26 cellular contexts compared by ENCODE assay signal in the genomic region with DNA sequence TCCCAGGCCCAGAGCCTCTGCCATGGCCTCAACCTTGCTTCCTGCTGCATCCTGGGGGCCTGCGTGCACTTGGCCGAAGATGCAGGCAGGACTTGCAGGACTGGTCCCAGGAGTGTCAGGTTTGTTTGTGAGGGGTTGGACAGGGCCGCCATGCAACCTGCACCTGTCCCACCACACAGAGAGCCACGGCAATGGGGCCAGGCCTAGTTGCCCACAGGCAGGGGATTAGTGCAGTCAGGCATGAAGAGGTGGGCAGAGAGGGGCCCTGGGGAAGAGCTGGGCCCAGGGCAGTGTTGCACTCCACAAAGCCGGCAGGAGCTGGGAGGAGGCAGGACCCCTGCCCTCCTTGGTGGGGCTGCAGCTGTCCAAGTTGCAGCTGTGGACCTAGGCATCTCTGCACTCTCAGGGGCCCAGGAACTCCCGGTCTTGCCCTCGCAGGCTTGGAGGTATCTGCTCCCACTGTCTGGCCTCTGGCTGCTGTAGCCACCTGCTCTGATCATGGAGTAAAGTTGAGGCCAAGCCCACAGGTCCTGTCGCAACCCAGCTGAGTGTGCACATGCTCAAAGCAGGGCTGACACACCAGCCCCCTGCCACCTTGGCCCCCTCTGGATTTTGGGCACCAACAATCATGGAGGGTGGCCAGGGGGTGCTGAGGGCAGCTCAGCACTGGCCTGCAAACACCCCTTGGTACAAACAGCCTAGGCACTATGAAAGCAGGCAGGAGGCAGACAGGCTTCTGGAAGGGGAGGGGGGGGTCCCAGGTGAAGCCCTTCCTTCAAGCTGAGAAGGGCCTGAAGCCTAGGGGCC.
"Had no signal": no experiment of that assay in that cellular context is flagged by ENCODE, and none has a peak within 500 bp of the region (broad histone marks: within the 10 kb centered on the region; RNA-seq: fewer than 3 reads in every experiment).

No MANE protein-coding gene starts in this region.

- H3K4me1 Mint-ChIP-seq: activated CD4-positive, alpha-beta T cell treated with anti-CD3 and anti-CD28 coated beads for 36 hours; activated CD8-positive, alpha-beta memory T cell treated with anti-CD3 and anti-CD28 coated beads, Interleukin-2, amount 10 ng/mL, durations not matched to agents 7 days and 5 days; mesothelial cell of epicardium; naive B cell; nephron progenitor cell; stimulated activated naive B cell treated with anti-CD40 and anti-IgM and Interleukin-4, amounts not matched to agents 10 μg/mL and 1 μg/mL and 100 μg/mL, for 72 hours had no signal

- FAIRE-seq: endometrium, small intestine had no signal

- H3K36me3 ChIP-seq: left ventricle myocardium inferior, ovary, prostate gland, sigmoid colon, thoracic aorta had no signal

- H3K27me3 ChIP-seq: body of pancreas, ovary, sigmoid colon had no signal

- H3K9me3 Mint-ChIP-seq: mesothelial cell of epicardium, type B pancreatic cell had no signal

- H3K36me3 Mint-ChIP-seq: activated CD8-positive, alpha-beta memory T cell treated with anti-CD3 and anti-CD28 coated beads, Interleukin-2, amount 10 ng/mL, durations not matched to agents 7 days and 5 days; mesothelial cell of epicardium; naive B cell; stimulated activated naive B cell treated with anti-CD40 and anti-IgM and Interleukin-4, amounts not matched to agents 10 μg/mL and 1 μg/mL and 100 μg/mL, for 72 hours; type B pancreatic cell had no signal

- DNase-seq: activated CD4-positive, alpha-beta T cell treated with anti-CD3 and anti-CD28 coated beads for 36 hours; activated CD4-positive, CD25-positive, alpha-beta regulatory T cell; activated CD8-positive, alpha-beta memory T cell treated with anti-CD3 and anti-CD28 coated beads, Interleukin-2, amount 10 ng/mL, durations not matched to agents 7 days and 5 days; activated CD8-positive, alpha-beta T cell treated with anti-CD3 and anti-CD28 coated beads, Interleukin-2, amount 10 ng/mL, durations not matched to agents 7 days and 5 days; activated naive CD4-positive, alpha-beta T cell; activated T-cell treated with anti-CD3 and anti-CD28 coated beads, Interleukin-2, amount 50 U/mL, for 72 hours; anterior cingulate cortex; body of pancreas; cerebellar nuclear complex; left ventricle myocardium inferior; mammary epithelial cell; naive B cell; nephron progenitor cell; ovary; retina; sigmoid colon; small intestine; stimulated activated CD4-positive, alpha-beta T cell treated with anti-CD3 and anti-CD28 coated beads, Interleukin-4, amount 100 ng/mL, for 24 hours; stimulated activated naive B cell treated with anti-CD40 and anti-IgM and Interleukin-4, amounts not matched to agents 10 μg/mL and 1 μg/mL and 100 μg/mL, for 72 hours had no signal

- ATAC-seq: activated CD4-positive, alpha-beta T cell treated with anti-CD3 and anti-CD28 coated beads for 36 hours; activated CD8-positive, alpha-beta memory T cell treated with anti-CD3 and anti-CD28 coated beads, Interleukin-2, amount 10 ng/mL, durations not matched to agents 7 days and 5 days; activated CD8-positive, alpha-beta T cell treated with anti-CD3 and anti-CD28 coated beads, Interleukin-2, amount 10 ng/mL, durations not matched to agents 7 days and 5 days; activated naive CD4-positive, alpha-beta T cell treated with anti-CD3 and anti-CD28 coated beads, Interleukin-2, amount 50 U/mL, for 72 hours; activated T-cell treated with anti-CD3 and anti-CD28 coated beads, Interleukin-2, amount 50 U/mL, for 72 hours; body of pancreas; stimulated activated naive B cell treated with anti-CD40 and anti-IgM and Interleukin-4, amounts not matched to agents 10 μg/mL and 1 μg/mL and 100 μg/mL, for 72 hours had no signal

- H3K27ac Mint-ChIP-seq: activated CD4-positive, alpha-beta T cell treated with anti-CD3 and anti-CD28 coated beads for 36 hours; activated CD8-positive, alpha-beta memory T cell treated with anti-CD3 and anti-CD28 coated beads, Interleukin-2, amount 10 ng/mL, durations not matched to agents 7 days and 5 days; activated CD8-positive, alpha-beta T cell treated with anti-CD3 and anti-CD28 coated beads, Interleukin-2, amount 10 ng/mL, durations not matched to agents 7 days and 5 days; activated naive CD4-positive, alpha-beta T cell treated with anti-CD3 and anti-CD28 coated beads, Interleukin-2, amount 50 U/mL, for 72 hours; activated T-cell treated with anti-CD3 and anti-CD28 coated beads, Interleukin-2, amount 50 U/mL, for 72 hours; mesothelial cell of epicardium; nephron progenitor cell; stimulated activated naive B cell treated with anti-CD40 and anti-IgM and Interleukin-4, amounts not matched to agents 10 μg/mL and 1 μg/mL and 100 μg/mL, for 72 hours; type B pancreatic cell had no signal

- H3K27me3 Mint-ChIP-seq: activated CD4-positive, alpha-beta T cell treated with anti-CD3 and anti-CD28 coated beads for 36 hours; activated CD8-positive, alpha-beta memory T cell treated with anti-CD3 and anti-CD28 coated beads, Interleukin-2, amount 10 ng/mL, durations not matched to agents 7 days and 5 days; naive B cell; stimulated activated naive B cell treated with anti-CD40 and anti-IgM and Interleukin-4, amounts not matched to agents 10 μg/mL and 1 μg/mL and 100 μg/mL, for 72 hours; type B pancreatic cell had no signal

- H3K4me3 ChIP-seq: body of pancreas, left ventricle myocardium inferior, ovary, prostate gland, sigmoid colon, thoracic aorta had no signal

- H3K4me1 ChIP-seq: body of pancreas, left ventricle myocardium inferior, prostate gland, sigmoid colon had no signal

- H3K4me3 Mint-ChIP-seq: activated CD4-positive, alpha-beta T cell treated with anti-CD3 and anti-CD28 coated beads for 36 hours; activated CD8-positive, alpha-beta memory T cell treated with anti-CD3 and anti-CD28 coated beads, Interleukin-2, amount 10 ng/mL, durations not matched to agents 7 days and 5 days; activated CD8-positive, alpha-beta T cell treated with anti-CD3 and anti-CD28 coated beads, Interleukin-2, amount 10 ng/mL, durations not matched to agents 7 days and 5 days; activated T-cell treated with anti-CD3 and anti-CD28 coated beads, Interleukin-2, amount 50 U/mL, for 72 hours; mesothelial cell of epicardium; naive B cell; nephron progenitor cell; stimulated activated naive B cell treated with anti-CD40 and anti-IgM and Interleukin-4, amounts not matched to agents 10 μg/mL and 1 μg/mL and 100 μg/mL, for 72 hours; type B pancreatic cell had no signal

- H3K27ac ChIP-seq: body of pancreas, epithelial cell of prostate, left ventricle myocardium inferior, ovary, prostate gland, sigmoid colon, thoracic aorta had no signal

- H3K9me3 ChIP-seq: ovary, prostate gland, thoracic aorta had no signal
